8 cellular contexts compared by ENCODE assay signal in genomic region chr15:62782100-62782791, GRCh38.
DNase-seq lines count a peak whose midpoint lies in the region; ATAC-seq and TF ChIP-seq lines count a peak whose summit lies in the region.

No MANE protein-coding gene starts in this region.

- peak; percentile 68 for TF ChIP-seq CTCF in fibroblast of mammary gland (conservative IDR thresholded peaks at IDR 0.05; ENCODE audit: control insufficient read depth, insufficient read depth, low read depth, low read length)
- peak; percentile 65 to 75 (median 69) for TF ChIP-seq CTCF in nephron (IDR thresholded peaks at IDR 0.05; ENCODE audit: unreplicated experiment in 3 of 3)

- H3K27ac Mint-ChIP-seq in nephron (peak overlapping the region; percentile 71 to 81 (median 80)), T-cell (no peak overlapping the region)

- H3K36me3 Mint-ChIP-seq in nephron (ENCODE audit: low read depth) (peaks cover 27% of the 10 kb centered on the region), T-cell (no peaks in the 10 kb centered on the region)

- DNase-seq in NCI-H510A treated with DMSO at 0.1 percent for 48 hours (lab: John Stamatoyannopoulos, UW) (peak; percentile 38), NCI-H510A (lab: John Stamatoyannopoulos, UW) (no peak), NAMALWA (ENCODE audit: low spot score) (peak; percentile 60), SKM-1 (lab: John Stamatoyannopoulos, UW; ENCODE audit: unreplicated experiment) (peak; percentile 13), fibroblast of mammary gland (ENCODE audit: low read depth) (peak; percentile 81), T-cell (no peak)

- no peaks in the 10 kb centered on the region for H3K27me3 Mint-ChIP-seq in nephron (ENCODE audit: low read depth)
- H3K27me3 Mint-ChIP-seq in T-cell: peaks cover 1 to 5% of the 10 kb centered on the region in 2 donors

- H3K9me3 Mint-ChIP-seq in nephron (no peaks in the 10 kb centered on the region), T-cell (no peaks in the 10 kb centered on the region)

- CTCF ChIA-PET in T-cell (lab: Charles Lee): no interaction called here

- ATAC-seq in GM21447 (IDR thresholded peaks at IDR 0.05; ENCODE audit: unreplicated experiment): no peak
- ATAC-seq in T-cell (replicated peaks in 1 of 4): no peak

- POLR2A ChIA-PET in T-cell (lab: Charles Lee): no interaction called here

- no peak overlapping the region for H3K4me3 ChIP-seq in fibroblast of mammary gland (ENCODE audit: control insufficient read depth, low read depth, low read length)

- H3K4me3 Mint-ChIP-seq in nephron (no peak overlapping the region), T-cell (no peak overlapping the region)

- H3K4me1 Mint-ChIP-seq in nephron (peaks cover 45% of the 10 kb centered on the region), T-cell (no peaks in the 10 kb centered on the region)

Comparison
In these comparisons a context has a peak if more than half of its experiments do, and no peak if none do; other contexts are left out.
1. DNase-seq: peak in NCI-H510A treated with DMSO at 0.1 percent for 48 hours (single experiment), NAMALWA (single experiment), SKM-1 (single experiment) and fibroblast of mammary gland (single experiment); none in NCI-H510A (single experiment) and T-cell (0 of 34).
2. H3K27ac Mint-ChIP-seq: peak in nephron (3 of 3); none in T-cell (0 of 2).